ENCODE assay signal across 13 cellular contexts in the genomic region with DNA sequence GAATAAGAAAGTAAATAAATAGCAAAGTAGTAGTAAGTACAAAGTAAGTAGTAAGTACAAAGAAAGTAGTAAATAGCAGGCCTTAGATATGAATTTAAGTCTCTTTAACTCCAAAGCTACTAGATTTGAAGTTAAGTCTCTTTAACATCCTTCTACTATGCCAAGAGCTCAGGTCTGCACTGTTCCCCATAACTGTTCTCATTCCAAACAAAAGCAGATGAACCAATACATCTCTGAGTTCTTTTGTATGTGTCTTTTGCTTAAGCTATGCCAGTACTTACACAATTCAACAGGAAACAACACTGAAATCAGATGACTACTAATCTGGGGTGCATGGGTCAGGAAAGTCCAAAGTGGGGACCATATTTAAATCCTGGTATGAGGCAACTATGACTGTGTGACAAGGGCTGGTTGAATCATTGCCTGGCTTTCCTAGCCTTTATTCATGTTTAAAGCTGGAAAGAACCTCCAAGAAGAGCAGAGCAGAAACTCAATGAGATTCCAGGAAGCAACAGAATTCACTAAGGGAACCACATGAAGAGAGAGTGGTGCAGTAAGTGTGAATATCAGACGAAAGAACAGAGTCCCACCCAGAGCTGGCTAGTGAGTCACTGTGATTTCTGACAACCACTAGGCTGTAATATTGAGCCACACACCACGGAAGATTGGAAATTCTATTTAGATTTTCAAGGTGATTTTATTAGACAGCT. TPM values are rescaled to one million over a fixed set of nuclear protein-coding genes. Genes with fewer than 3 reads are reported as not detected.
DNase-seq lines count a peak whose midpoint lies in the region; ATAC-seq and TF ChIP-seq lines count a peak whose summit lies in the region.
"Had no signal": no experiment of that assay in that cellular context is flagged by ENCODE, and none has a peak within 500 bp of the region (broad histone marks: within the 10 kb centered on the region; RNA-seq: fewer than 3 reads in every experiment).

No MANE protein-coding gene starts in this region.

- H3K27ac Mint-ChIP-seq in glutamatergic neuron (ENCODE audit: unreplicated experiment): no peak overlapping the region
- H3K27ac Mint-ChIP-seq: naive thymus-derived CD4-positive, alpha-beta T cell; stimulated activated naive B cell treated with anti-CD40 and anti-IgM and Interleukin-4, amounts not matched to agents 10 μg/mL and 1 μg/mL and 100 μg/mL, for 72 hours had no signal

- H3K27me3 Mint-ChIP-seq in glutamatergic neuron (ENCODE audit: unreplicated experiment): no peaks in the 10 kb centered on the region
- H3K27me3 Mint-ChIP-seq: naive thymus-derived CD4-positive, alpha-beta T cell; stimulated activated naive B cell treated with anti-CD40 and anti-IgM and Interleukin-4, amounts not matched to agents 10 μg/mL and 1 μg/mL and 100 μg/mL, for 72 hours had no signal

- peaks cover 2% of the 10 kb centered on the region for H3K9me3 Mint-ChIP-seq in glutamatergic neuron (ENCODE audit: unreplicated experiment)
- H3K9me3 Mint-ChIP-seq: stimulated activated naive B cell treated with anti-CD40 and anti-IgM and Interleukin-4, amounts not matched to agents 10 μg/mL and 1 μg/mL and 100 μg/mL, for 72 hours had no signal

- H3K4me3 Mint-ChIP-seq in glutamatergic neuron (ENCODE audit: unreplicated experiment): no peak overlapping the region
- H3K4me3 Mint-ChIP-seq: naive thymus-derived CD4-positive, alpha-beta T cell; stimulated activated naive B cell treated with anti-CD40 and anti-IgM and Interleukin-4, amounts not matched to agents 10 μg/mL and 1 μg/mL and 100 μg/mL, for 72 hours had no signal

- no peak for ATAC-seq in GM21737 (IDR thresholded peaks at IDR 0.05; ENCODE audit: unreplicated experiment)
- ATAC-seq: naive thymus-derived CD4-positive, alpha-beta T cell; stimulated activated naive B cell treated with anti-CD40 and anti-IgM and Interleukin-4, amounts not matched to agents 10 μg/mL and 1 μg/mL and 100 μg/mL, for 72 hours had no signal

- H3K36me3 Mint-ChIP-seq in glutamatergic neuron (ENCODE audit: unreplicated experiment): no peaks in the 10 kb centered on the region

- H3K4me1 Mint-ChIP-seq in glutamatergic neuron (ENCODE audit: low read depth, unreplicated experiment): no peaks in the 10 kb centered on the region
- H3K4me1 Mint-ChIP-seq: naive thymus-derived CD4-positive, alpha-beta T cell; stimulated activated naive B cell treated with anti-CD40 and anti-IgM and Interleukin-4, amounts not matched to agents 10 μg/mL and 1 μg/mL and 100 μg/mL, for 72 hours had no signal

- peak; percentile 25 for DNase-seq in GM04504 (ENCODE audit: low read depth)
- DNase-seq in RPMI7951 (ENCODE audit: low read depth): peak; percentile 35
- peak; percentile 56 for DNase-seq in fibroblast of gingiva (ENCODE audit: low read depth)
- peak; percentile 60 for DNase-seq in renal cortical epithelial cell (ENCODE audit: low read depth)
- DNase-seq in HK-2 (ENCODE audit: unreplicated experiment): no peak
- no peak for DNase-seq in glutamatergic neuron
- DNase-seq: cerebellar nuclear complex; DMS79 treated with DMSO at 0.1 percent for 48 hours; H7; naive thymus-derived CD4-positive, alpha-beta T cell; stimulated activated naive B cell treated with anti-CD40 and anti-IgM and Interleukin-4, amounts not matched to agents 10 μg/mL and 1 μg/mL and 100 μg/mL, for 72 hours; T1000 had no signal

- no peak for TF ChIP-seq CTCF in glutamatergic neuron (IDR thresholded peaks at IDR 0.05; ENCODE audit: partially characterized antibody, unreplicated experiment)

RNA-seq across cellular contexts. Expression of gene CYP26B1, which starts 51.0 kb away (rescaled TPM):
- total RNA-seq in RPMI7951 (2014; rRNA removed; shearing (Covaris generic)): 3.5 and 4.3 TPM in 2 replicates
- total RNA-seq in renal cortical epithelial cell (0.10 TPM in 1 of 2 replicates, not detected in the other), glutamatergic neuron (ENCODE audit: unreplicated experiment) (9.7 TPM)
- total RNA-seq: naive thymus-derived CD4-positive, alpha-beta T cell had no signal

Comparison
In these comparisons a context has a peak if more than half of its experiments do, and no peak if none do; other contexts are left out.
1. DNase-seq: peak in GM04504 (single experiment), RPMI7951 (single experiment), fibroblast of gingiva (single experiment) and renal cortical epithelial cell (single experiment); none in HK-2 (single experiment) and glutamatergic neuron (single experiment).